In genomic region chr3:145801699-145802098, GRCh38 we compare ENCODE assay signal across 26 cellular contexts.
"Had no signal": no experiment of that assay in that cellular context is flagged by ENCODE, and none has a peak within 500 bp of the region (broad histone marks: within the 10 kb centered on the region; RNA-seq: fewer than 3 reads in every experiment).

No MANE protein-coding gene starts in this region.

- DNase-seq: activated CD4-positive, alpha-beta memory T cell treated with anti-CD3 and anti-CD28 coated beads, Interleukin-2, amount 10 ng/mL, durations not matched to agents 7 days and 5 days; activated CD4-positive, alpha-beta T cell treated with anti-CD3 and anti-CD28 coated beads for 36 hours; activated CD4-positive, alpha-beta T cell treated with anti-CD3 and anti-CD28 coated beads, Interleukin-2, amount 10 ng/mL, durations not matched to agents 24 days and 14 days; activated CD4-positive, CD25-positive, alpha-beta regulatory T cell; activated CD4-positive, CD25-positive, alpha-beta regulatory T cell treated with anti-CD3 and anti-CD28 coated beads, Interleukin-2, amount 50 U/mL, for 72 hours; activated CD8-positive, alpha-beta memory T cell treated with anti-CD3 and anti-CD28 coated beads, Interleukin-2, amount 50 U/mL, for 48 hours; activated gamma-delta T cell; activated naive CD4-positive, alpha-beta T cell; activated naive CD4-positive, alpha-beta T cell treated with anti-CD3 and anti-CD28 coated beads, Interleukin-2, amount 10 ng/mL, durations not matched to agents 7 days and 5 days; activated naive CD8-positive, alpha-beta T cell treated with anti-CD3 and anti-CD28 coated beads, Interleukin-2, amount 10 ng/mL, durations not matched to agents 7 days and 5 days; activated T-cell treated with anti-CD3 and anti-CD28 coated beads for 4 hours; activated T-cell treated with anti-CD3 and anti-CD28 coated beads, Interleukin-2, amount 50 U/mL, for 24 hours; activated T-cell treated with anti-CD3 and anti-CD28 coated beads, Interleukin-2, amount 50 U/mL, for 72 hours; central memory CD4-positive, alpha-beta T cell; cerebellar nuclear complex; colonic mucosa; effector CD8-positive, alpha-beta T cell; esophagus squamous epithelium; foreskin melanocyte; heart right ventricle; T1000; WERI-Rb-1 had no signal

- H3K4me1 Mint-ChIP-seq: activated CD4-positive, alpha-beta memory T cell treated with anti-CD3 and anti-CD28 coated beads, Interleukin-2, amount 10 ng/mL, durations not matched to agents 7 days and 5 days; activated CD4-positive, alpha-beta T cell treated with anti-CD3 and anti-CD28 coated beads for 36 hours; activated CD4-positive, alpha-beta T cell treated with anti-CD3 and anti-CD28 coated beads, Interleukin-2, amount 10 ng/mL, durations not matched to agents 24 days and 14 days; activated naive CD4-positive, alpha-beta T cell treated with anti-CD3 and anti-CD28 coated beads, Interleukin-2, amount 10 ng/mL, durations not matched to agents 7 days and 5 days; activated naive CD8-positive, alpha-beta T cell treated with anti-CD3 and anti-CD28 coated beads, Interleukin-2, amount 10 ng/mL, durations not matched to agents 7 days and 5 days had no signal

- H3K9me3 Mint-ChIP-seq: activated CD4-positive, alpha-beta T cell treated with anti-CD3 and anti-CD28 coated beads, Interleukin-2, amount 10 ng/mL, durations not matched to agents 24 days and 14 days; activated T-cell treated with anti-CD3 and anti-CD28 coated beads, Interleukin-2, amount 50 U/mL, for 24 hours; T-helper 2 cell treated with Interferon-gamma antibody and Interleukin-4, amounts not matched to agents 5 μg/mL and 100 μg/mL, for 36 hours had no signal

- H3K36me3 Mint-ChIP-seq: activated naive CD4-positive, alpha-beta T cell treated with anti-CD3 and anti-CD28 coated beads, Interleukin-2, amount 10 ng/mL, durations not matched to agents 7 days and 5 days; activated naive CD4-positive, alpha-beta T cell treated with anti-CD3 and anti-CD28 coated beads, Interleukin-2, amount 50 U/mL, for 72 hours; activated naive CD8-positive, alpha-beta T cell treated with anti-CD3 and anti-CD28 coated beads, Interleukin-2, amount 10 ng/mL, durations not matched to agents 7 days and 5 days; brain had no signal

- H3K27me3 Mint-ChIP-seq: activated CD4-positive, alpha-beta memory T cell treated with anti-CD3 and anti-CD28 coated beads, Interleukin-2, amount 10 ng/mL, durations not matched to agents 7 days and 5 days; activated CD4-positive, alpha-beta T cell treated with anti-CD3 and anti-CD28 coated beads for 36 hours; activated CD4-positive, alpha-beta T cell treated with anti-CD3 and anti-CD28 coated beads, Interleukin-2, amount 10 ng/mL, durations not matched to agents 24 days and 14 days; activated naive CD4-positive, alpha-beta T cell treated with anti-CD3 and anti-CD28 coated beads, Interleukin-2, amount 10 ng/mL, durations not matched to agents 7 days and 5 days; activated naive CD8-positive, alpha-beta T cell treated with anti-CD3 and anti-CD28 coated beads, Interleukin-2, amount 10 ng/mL, durations not matched to agents 7 days and 5 days; activated T-cell treated with anti-CD3 and anti-CD28 coated beads, Interleukin-2, amount 50 U/mL, for 24 hours; brain had no signal

- H3K27ac Mint-ChIP-seq: activated CD4-positive, alpha-beta memory T cell treated with anti-CD3 and anti-CD28 coated beads, Interleukin-2, amount 10 ng/mL, durations not matched to agents 7 days and 5 days; activated CD4-positive, alpha-beta T cell treated with anti-CD3 and anti-CD28 coated beads for 36 hours; activated CD4-positive, alpha-beta T cell treated with anti-CD3 and anti-CD28 coated beads, Interleukin-2, amount 10 ng/mL, durations not matched to agents 24 days and 14 days; activated naive CD4-positive, alpha-beta T cell treated with anti-CD3 and anti-CD28 coated beads, Interleukin-2, amount 10 ng/mL, durations not matched to agents 7 days and 5 days; activated naive CD4-positive, alpha-beta T cell treated with anti-CD3 and anti-CD28 coated beads, Interleukin-2, amount 50 U/mL, for 72 hours; activated naive CD8-positive, alpha-beta T cell treated with anti-CD3 and anti-CD28 coated beads, Interleukin-2, amount 10 ng/mL, durations not matched to agents 7 days and 5 days; activated T-cell treated with anti-CD3 and anti-CD28 coated beads, Interleukin-2, amount 50 U/mL, for 24 hours; activated T-cell treated with anti-CD3 and anti-CD28 coated beads, Interleukin-2, amount 50 U/mL, for 72 hours; brain; T-helper 2 cell treated with Interferon-gamma antibody and Interleukin-4, amounts not matched to agents 5 μg/mL and 100 μg/mL, for 36 hours had no signal

- ATAC-seq: activated CD4-positive, alpha-beta T cell treated with anti-CD3 and anti-CD28 coated beads for 36 hours; activated naive CD4-positive, alpha-beta T cell treated with anti-CD3 and anti-CD28 coated beads, Interleukin-2, amount 50 U/mL, for 72 hours; activated T-cell treated with anti-CD3 and anti-CD28 coated beads, Interleukin-2, amount 50 U/mL, for 72 hours; gastroesophageal sphincter; heart right ventricle had no signal

- H3K4me3 Mint-ChIP-seq: activated CD4-positive, alpha-beta memory T cell treated with anti-CD3 and anti-CD28 coated beads, Interleukin-2, amount 10 ng/mL, durations not matched to agents 7 days and 5 days; activated CD4-positive, alpha-beta T cell treated with anti-CD3 and anti-CD28 coated beads for 36 hours; activated CD4-positive, alpha-beta T cell treated with anti-CD3 and anti-CD28 coated beads, Interleukin-2, amount 10 ng/mL, durations not matched to agents 24 days and 14 days; activated naive CD4-positive, alpha-beta T cell treated with anti-CD3 and anti-CD28 coated beads, Interleukin-2, amount 10 ng/mL, durations not matched to agents 7 days and 5 days; activated naive CD8-positive, alpha-beta T cell treated with anti-CD3 and anti-CD28 coated beads, Interleukin-2, amount 10 ng/mL, durations not matched to agents 7 days and 5 days; activated T-cell treated with anti-CD3 and anti-CD28 coated beads, Interleukin-2, amount 50 U/mL, for 24 hours; activated T-cell treated with anti-CD3 and anti-CD28 coated beads, Interleukin-2, amount 50 U/mL, for 72 hours; brain; T-helper 2 cell treated with Interferon-gamma antibody and Interleukin-4, amounts not matched to agents 5 μg/mL and 100 μg/mL, for 36 hours had no signal
